Comparison of ENCODE assay signal across 1 cellular context in the genomic region with DNA sequence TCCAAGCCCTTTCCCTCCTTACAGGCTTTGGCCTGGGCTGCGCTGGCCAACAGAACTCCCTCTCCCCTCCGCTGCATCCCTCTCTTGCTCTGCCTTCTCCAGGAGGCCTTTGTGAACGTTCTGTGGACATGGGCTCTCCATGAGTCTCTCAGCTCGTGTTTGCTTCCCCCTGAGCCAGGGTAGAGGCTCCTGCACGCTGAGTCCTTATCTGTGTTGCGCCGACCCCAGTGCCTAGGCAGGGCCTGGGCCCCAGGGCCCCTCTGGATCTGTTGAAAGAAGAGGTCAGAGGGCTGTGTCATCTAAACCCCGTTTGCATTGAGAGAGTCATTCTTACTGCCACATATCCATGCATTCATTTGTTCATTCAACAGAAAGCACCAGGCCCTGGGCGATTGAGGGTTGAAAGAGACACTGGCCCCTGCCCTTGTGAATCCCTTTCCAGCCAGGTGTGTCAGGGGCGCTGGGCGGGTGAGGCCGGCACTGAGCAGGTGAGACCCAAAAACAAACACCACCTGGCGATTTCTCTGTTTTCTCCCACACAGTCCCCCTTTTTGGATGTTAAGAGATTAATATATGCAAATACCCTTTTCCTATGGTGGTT.
TF ChIP-seq lines count a peak whose summit lies in the region.

No MANE protein-coding gene starts in this region.

TF ChIP-seq in H1, 55 proteins besides CTCF, POLR2A, EP300 and RAD21:
- TF ChIP-seq SRF (IDR thresholded peaks at IDR 0.05; ENCODE audit: low read depth, low read length) (no peak), TBP (IDR thresholded peaks at IDR 0.05; ENCODE audit: low read depth, low read length) (no peak), GTF2F1 (IDR thresholded peaks at IDR 0.05; ENCODE audit: borderline replicate concordance, low read depth, low read length) (no peak), TAF1 (IDR thresholded peaks at IDR 0.05; ENCODE audit: low read depth, low read length) (no peak), SIX5 (IDR thresholded peaks at IDR 0.05; ENCODE audit: low read depth, low read length) (no peak), SIRT6 (IDR thresholded peaks at IDR 0.05; ENCODE audit: low read length) (no peak), BRCA1 (IDR thresholded peaks at IDR 0.05; ENCODE audit: low read depth, low read length) (no peak), NANOG (IDR thresholded peaks at IDR 0.05; ENCODE audit: insufficient read depth, low read depth, low read length, poor library complexity, severe bottlenecking) (no peak)
- TF ChIP-seq, protein P1, sequence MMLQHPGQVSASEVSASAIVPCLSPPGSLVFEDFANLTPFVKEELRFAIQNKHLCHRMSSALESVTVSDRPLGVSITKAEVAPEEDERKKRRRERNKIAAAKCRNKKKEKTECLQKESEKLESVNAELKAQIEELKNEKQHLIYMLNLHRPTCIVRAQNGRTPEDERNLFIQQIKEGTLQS (IDR thresholded peaks at IDR 0.05; ENCODE audit: insufficient read depth, low read depth, low read length) = no peak
TF ChIP-seq in H1: peak in this region for 0.
